In genomic region chr17:66432558-66432957, GRCh38 we compare ENCODE assay signal across 1 cellular context.
TF ChIP-seq lines count a peak whose summit lies in the region.

No MANE protein-coding gene starts in this region.

TF ChIP-seq in WTC11, 78 proteins besides CTCF, POLR2A, EP300 and RAD21 (continued from another document):
- TF ChIP-seq, protein P1, sequence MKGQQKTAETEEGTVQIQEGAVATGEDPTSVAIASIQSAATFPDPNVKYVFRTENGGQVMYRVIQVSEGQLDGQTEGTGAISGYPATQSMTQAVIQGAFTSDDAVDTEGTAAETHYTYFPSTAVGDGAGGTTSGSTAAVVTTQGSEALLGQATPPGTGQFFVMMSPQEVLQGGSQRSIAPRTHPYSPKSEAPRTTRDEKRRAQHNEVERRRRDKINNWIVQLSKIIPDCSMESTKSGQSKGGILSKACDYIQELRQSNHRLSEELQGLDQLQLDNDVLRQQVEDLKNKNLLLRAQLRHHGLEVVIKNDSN (CRISPR knock-in tag; IDR thresholded peaks at IDR 0.05), result no peak
- TF ChIP-seq ZNF138 (CRISPR knock-in tag; conservative IDR thresholded peaks at IDR 0.05), result no peak
- no peak for TF ChIP-seq TEAD4 (CRISPR knock-in tag; IDR thresholded peaks at IDR 0.05)
- TF ChIP-seq, protein P2, sequence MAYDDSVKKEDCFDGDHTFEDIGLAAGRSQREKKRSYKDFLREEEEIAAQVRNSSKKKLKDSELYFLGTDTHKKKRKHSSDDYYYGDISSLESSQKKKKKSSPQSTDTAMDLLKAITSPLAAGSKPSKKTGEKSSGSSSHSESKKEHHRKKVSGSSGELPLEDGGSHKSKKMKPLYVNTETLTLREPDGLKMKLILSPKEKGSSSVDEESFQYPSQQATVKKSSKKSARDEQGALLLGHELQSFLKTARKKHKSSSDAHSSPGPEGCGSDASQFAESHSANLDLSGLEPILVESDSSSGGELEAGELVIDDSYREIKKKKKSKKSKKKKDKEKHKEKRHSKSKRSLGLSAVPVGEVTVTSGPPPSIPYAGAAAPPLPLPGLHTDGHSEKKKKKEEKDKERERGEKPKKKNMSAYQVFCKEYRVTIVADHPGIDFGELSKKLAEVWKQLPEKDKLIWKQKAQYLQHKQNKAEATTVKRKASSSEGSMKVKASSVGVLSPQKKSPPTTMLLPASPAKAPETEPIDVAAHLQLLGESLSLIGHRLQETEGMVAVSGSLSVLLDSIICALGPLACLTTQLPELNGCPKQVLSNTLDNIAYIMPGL (CRISPR knock-in tag; IDR thresholded peaks at IDR 0.05), result no peak
- no peak for TF ChIP-seq ZBTB43 (CRISPR knock-in tag; IDR thresholded peaks at IDR 0.05)
- TF ChIP-seq, protein P3, sequence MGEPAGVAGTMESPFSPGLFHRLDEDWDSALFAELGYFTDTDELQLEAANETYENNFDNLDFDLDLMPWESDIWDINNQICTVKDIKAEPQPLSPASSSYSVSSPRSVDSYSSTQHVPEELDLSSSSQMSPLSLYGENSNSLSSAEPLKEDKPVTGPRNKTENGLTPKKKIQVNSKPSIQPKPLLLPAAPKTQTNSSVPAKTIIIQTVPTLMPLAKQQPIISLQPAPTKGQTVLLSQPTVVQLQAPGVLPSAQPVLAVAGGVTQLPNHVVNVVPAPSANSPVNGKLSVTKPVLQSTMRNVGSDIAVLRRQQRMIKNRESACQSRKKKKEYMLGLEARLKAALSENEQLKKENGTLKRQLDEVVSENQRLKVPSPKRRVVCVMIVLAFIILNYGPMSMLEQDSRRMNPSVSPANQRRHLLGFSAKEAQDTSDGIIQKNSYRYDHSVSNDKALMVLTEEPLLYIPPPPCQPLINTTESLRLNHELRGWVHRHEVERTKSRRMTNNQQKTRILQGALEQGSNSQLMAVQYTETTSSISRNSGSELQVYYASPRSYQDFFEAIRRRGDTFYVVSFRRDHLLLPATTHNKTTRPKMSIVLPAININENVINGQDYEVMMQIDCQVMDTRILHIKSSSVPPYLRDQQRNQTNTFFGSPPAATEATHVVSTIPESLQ (CRISPR knock-in tag; IDR thresholded peaks at IDR 0.05), result no peak
- TF ChIP-seq, protein P4, sequence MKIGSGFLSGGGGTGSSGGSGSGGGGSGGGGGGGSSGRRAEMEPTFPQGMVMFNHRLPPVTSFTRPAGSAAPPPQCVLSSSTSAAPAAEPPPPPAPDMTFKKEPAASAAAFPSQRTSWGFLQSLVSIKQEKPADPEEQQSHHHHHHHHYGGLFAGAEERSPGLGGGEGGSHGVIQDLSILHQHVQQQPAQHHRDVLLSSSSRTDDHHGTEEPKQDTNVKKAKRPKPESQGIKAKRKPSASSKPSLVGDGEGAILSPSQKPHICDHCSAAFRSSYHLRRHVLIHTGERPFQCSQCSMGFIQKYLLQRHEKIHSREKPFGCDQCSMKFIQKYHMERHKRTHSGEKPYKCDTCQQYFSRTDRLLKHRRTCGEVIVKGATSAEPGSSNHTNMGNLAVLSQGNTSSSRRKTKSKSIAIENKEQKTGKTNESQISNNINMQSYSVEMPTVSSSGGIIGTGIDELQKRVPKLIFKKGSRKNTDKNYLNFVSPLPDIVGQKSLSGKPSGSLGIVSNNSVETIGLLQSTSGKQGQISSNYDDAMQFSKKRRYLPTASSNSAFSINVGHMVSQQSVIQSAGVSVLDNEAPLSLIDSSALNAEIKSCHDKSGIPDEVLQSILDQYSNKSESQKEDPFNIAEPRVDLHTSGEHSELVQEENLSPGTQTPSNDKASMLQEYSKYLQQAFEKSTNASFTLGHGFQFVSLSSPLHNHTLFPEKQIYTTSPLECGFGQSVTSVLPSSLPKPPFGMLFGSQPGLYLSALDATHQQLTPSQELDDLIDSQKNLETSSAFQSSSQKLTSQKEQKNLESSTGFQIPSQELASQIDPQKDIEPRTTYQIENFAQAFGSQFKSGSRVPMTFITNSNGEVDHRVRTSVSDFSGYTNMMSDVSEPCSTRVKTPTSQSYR (CRISPR knock-in tag; IDR thresholded peaks at IDR 0.05), result no peak
- no peak for TF ChIP-seq GABPB1 (CRISPR knock-in tag; IDR thresholded peaks at IDR 0.05)
